In the genomic region with DNA sequence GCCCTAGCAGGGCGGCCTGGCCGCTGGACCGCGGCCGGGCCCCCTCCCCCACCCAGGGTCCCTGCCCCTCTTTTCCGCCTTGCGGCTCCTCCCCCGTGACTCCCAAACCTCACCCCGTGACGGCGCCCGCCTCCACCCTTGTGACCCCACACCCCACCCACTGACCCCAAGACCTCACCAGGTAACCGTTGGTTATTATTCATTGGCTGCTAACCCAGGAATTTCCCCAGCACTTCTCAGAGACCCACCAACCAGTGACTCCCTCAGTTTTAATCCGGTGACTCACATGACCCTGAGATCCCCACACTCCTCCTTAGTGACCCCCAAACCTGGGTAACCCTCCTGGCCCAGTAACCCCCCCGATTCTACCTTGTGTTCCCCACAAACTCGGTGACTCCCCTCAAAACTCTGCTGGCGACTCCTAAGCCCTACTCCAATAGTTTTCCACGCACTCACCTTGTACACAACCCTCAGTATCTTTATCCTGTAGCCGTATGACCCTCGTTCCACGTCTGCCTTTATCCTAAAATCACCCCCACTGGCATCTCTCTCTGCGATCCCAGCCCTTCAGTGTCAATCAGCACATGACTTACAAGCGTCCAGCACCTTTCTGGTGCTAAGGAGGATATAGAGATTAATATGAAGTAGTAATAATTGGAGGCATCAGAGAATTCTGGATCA, we compare ENCODE assay signal across 8 cellular contexts. TPM values are rescaled to one million over a fixed set of nuclear protein-coding genes. Genes with fewer than 3 reads are reported as not detected.
DNase-seq lines count a peak whose midpoint lies in the region; ATAC-seq and TF ChIP-seq lines count a peak whose summit lies in the region.

No MANE protein-coding gene starts in this region.

- H3K27ac ChIP-seq in esophagus muscularis mucosa (replicated peaks in 1 of 4): peak overlapping the region; percentile 91 to 100 (median 97)

- intact Hi-C loops in esophagus muscularis mucosa (cut with DNase I) (no loop called here), natural killer cell (cut with micrococcal nuclease) (loop anchor here (2.0 kb wide), 1 partner anchor 43 kb away; no protein-coding TSS in a partner anchor)

- H3K27ac Mint-ChIP-seq in natural killer cell: peak overlapping the region; percentile 92 to 97

- H3K36me3 ChIP-seq in esophagus muscularis mucosa: no peaks in the 10 kb centered on the region

- H3K9me3 Mint-ChIP-seq in natural killer cell: no peaks in the 10 kb centered on the region

- WGBS in esophagus muscularis mucosa: 6% methylated on average over 20 of the region's 23 CpGs

- no peaks in the 10 kb centered on the region for H3K27me3 Mint-ChIP-seq in natural killer cell (ENCODE audit: low read depth in 2 of 2)

- H3K4me3 Mint-ChIP-seq in natural killer cell: peak overlapping the region; percentile 86

- no peaks in the 10 kb centered on the region for H3K27me3 ChIP-seq in esophagus muscularis mucosa

- peak; percentile 85 for DNase-seq in NK-92 treated with Interleukin-12 subunit alpha and Interleukin-12 subunit beta, amount 100 ng/mL, for 24 hours (lab: John Stamatoyannopoulos, UW)
- DNase-seq in NK-92 (lab: John Stamatoyannopoulos, UW; ENCODE audit: unreplicated experiment) (no peak), NOMO-1 treated with DMSO at 0.1 percent for 48 hours (lab: John Stamatoyannopoulos, UW; ENCODE audit: unreplicated experiment) (peak; percentile 36), esophagus muscularis mucosa (ENCODE audit: extremely low spot score) (peak; percentile 93), natural killer cell (peak; percentile 79)
- DNase-seq in activated T-cell treated with anti-CD3 and anti-CD28 coated beads, Interleukin-2, amount 50 U/mL, for 1 hour: peak; percentile 79
- peak; percentile 40 to 77 (median 72) for DNase-seq in stimulated activated naive CD4-positive, alpha-beta T cell (lab: John Stamatoyannopoulos, UW)

- TF ChIP-seq CTCF in esophagus muscularis mucosa (IDR thresholded peaks at IDR 0.05) (no peak), natural killer cell (IDR thresholded peaks at IDR 0.05) (no peak)

- TF ChIP-seq EP300 in esophagus muscularis mucosa (IDR thresholded peaks at IDR 0.05): no peak

- no peaks in the 10 kb centered on the region for H3K9me3 ChIP-seq in esophagus muscularis mucosa

- peaks cover 52 to 64% of the 10 kb centered on the region in 2 donors for H3K4me1 Mint-ChIP-seq in natural killer cell

- H3K36me3 Mint-ChIP-seq in natural killer cell: no peaks in the 10 kb centered on the region

- peaks cover 28 to 69% (median 54%) of the 10 kb centered on the region in 4 donors for H3K4me1 ChIP-seq in esophagus muscularis mucosa

- H3K4me3 ChIP-seq in esophagus muscularis mucosa: peak overlapping the region; percentile 72 to 99 (median 86)

- ATAC-seq in HG03095 (IDR thresholded peaks at IDR 0.05; ENCODE audit: unreplicated experiment) (peak; percentile 38), natural killer cell (peak; percentile 62 to 69 (median 67))

- TF ChIP-seq POLR2A in esophagus muscularis mucosa (IDR thresholded peaks at IDR 0.05; ENCODE audit: low read depth): no peak

RNA-seq across cellular contexts. Expression of gene ZNF76, which starts 0.6 kb away (rescaled TPM):
- total RNA-seq in esophagus muscularis mucosa: 10 to 100 TPM; 33.2 to 47.0 (median 36.2) TPM
- total RNA-seq in natural killer cell: 10 to 100 TPM; 62.7 to 81.6 (median 64.6) TPM

RNA-seq across cellular contexts. Expression of gene DEF6, which starts 37.5 kb away (rescaled TPM):
- 1 to 10 TPM; 2.5 to 4.7 (median 3.6) TPM for total RNA-seq in esophagus muscularis mucosa
- total RNA-seq in natural killer cell: 100 to 1,000 TPM; 232 to 297 (median 241) TPM

RNA-seq across cellular contexts. Expression of gene SCUBE3, which starts 46.3 kb away (rescaled TPM):
- total RNA-seq in esophagus muscularis mucosa (1 to 10 TPM; 1.5 to 8.8 (median 5.6) TPM), natural killer cell (under 1 TPM in 2 of 3 donors, not detected in 1; 0.25 to 0.31 TPM)

Comparison
In these comparisons a context has a peak if more than half of its experiments do, and no peak if none do; other contexts are left out.
1. RNA of gene DEF6, which starts 37.5 kb away (total RNA-seq): 232 to 297 TPM in natural killer cell; 2.5 to 4.7 TPM in esophagus muscularis mucosa; every median in the first group is over 10 times any median in the second.